In the genomic region with DNA sequence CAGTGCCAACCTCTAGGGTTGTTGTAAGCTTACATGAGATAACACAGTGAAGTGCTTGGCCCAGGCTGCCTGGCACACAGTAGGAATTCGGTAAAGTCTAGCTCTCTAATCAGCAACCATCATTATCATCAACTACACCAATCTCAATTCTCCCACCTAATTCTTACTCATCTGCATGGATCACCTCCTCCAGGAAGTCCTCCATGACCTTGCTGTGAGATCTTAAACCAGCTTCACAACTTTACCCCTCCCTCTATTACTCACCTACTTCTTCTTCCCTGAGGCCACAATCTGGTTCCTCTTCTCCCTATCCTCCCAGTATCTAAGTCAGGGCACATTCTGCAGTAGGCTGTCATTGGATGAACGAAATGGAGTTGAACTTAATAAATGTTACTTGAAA, we compare ENCODE assay signal across 24 cellular contexts.
DNase-seq lines count a peak whose midpoint lies in the region; ATAC-seq, FAIRE-seq and TF ChIP-seq lines count a peak whose summit lies in the region.
"Had no signal": no experiment of that assay in that cellular context is flagged by ENCODE, and none has a peak within 500 bp of the region (broad histone marks: within the 10 kb centered on the region; RNA-seq: fewer than 3 reads in every experiment).

No MANE protein-coding gene starts in this region.

- no peak for TF ChIP-seq CTCF in A549 (IDR thresholded peaks at IDR 0.05)
- no peak for TF ChIP-seq CTCF in mammary epithelial cell (conservative IDR thresholded peaks at IDR 0.05 in 1 of 2, IDR thresholded peaks at IDR 0.05 in 1 of 2; ENCODE audit: extremely low read depth in 1 of 2, insufficient read depth in 1 of 2, low read depth in 1 of 2, low read length in 2 of 2)
- TF ChIP-seq CTCF in keratinocyte (optimal IDR thresholded peaks at IDR 0.05 in 1 of 3, IDR thresholded peaks at IDR 0.05 in 1 of 3, conservative IDR thresholded peaks at IDR 0.05 in 1 of 3; ENCODE audit: extremely low read depth in 1 of 3, insufficient read depth in 2 of 3, low read length in 3 of 3) = no peak
- TF ChIP-seq CTCF in lower leg skin (IDR thresholded peaks at IDR 0.05) = no peak
- no peak for TF ChIP-seq CTCF in testis (IDR thresholded peaks at IDR 0.05)
- no peak for TF ChIP-seq CTCF in mucosa of descending colon (IDR thresholded peaks at IDR 0.05)

- H3K9ac ChIP-seq in mammary epithelial cell (ENCODE audit: insufficient read depth, low read length) (no peak overlapping the region), keratinocyte (ENCODE audit: control insufficient read depth, extremely low read depth, insufficient read depth, low read length) (no peak overlapping the region)

- CTCF ChIA-PET in A549 (lab: Yijun Ruan, JAX) (interaction anchor here (2.1 to 5.6 kb wide), 2 partner anchors 14 to 730 kb away, joined by 4 to 45 read pairs; no protein-coding TSS in a partner anchor), mammary epithelial cell (lab: Charles Lee; ENCODE audit: low non-redundant PET) (no interaction called here)

- H3K4me1 ChIP-seq in A549 = no peaks in the 10 kb centered on the region
- H3K4me1 ChIP-seq in mammary epithelial cell (ENCODE audit: insufficient read depth, low read length) = no peaks in the 10 kb centered on the region
- H3K4me1 ChIP-seq in keratinocyte (ENCODE audit: control insufficient read depth, extremely low read depth, insufficient read depth, low read length) = peaks cover 5% of the 10 kb centered on the region
- no peaks in the 10 kb centered on the region for H3K4me1 ChIP-seq in testis
- H3K4me1 ChIP-seq in mucosa of descending colon (ENCODE audit: low read depth) = no peaks in the 10 kb centered on the region
- H3K4me1 ChIP-seq: Peyer's patch had no signal

- H3K79me2 ChIP-seq in mammary epithelial cell (ENCODE audit: insufficient read depth, low read length) (no peaks in the 10 kb centered on the region), keratinocyte (ENCODE audit: control insufficient read depth, insufficient read depth, low read length) (no peaks in the 10 kb centered on the region)

- TF ChIP-seq POLR2A in A549 (IDR thresholded peaks at IDR 0.05; ENCODE audit: low read length) (no peak), lower leg skin (IDR thresholded peaks at IDR 0.05) (no peak), testis (IDR thresholded peaks at IDR 0.05) (no peak)

- no peak for TF ChIP-seq RAD21 in A549 (conservative IDR thresholded peaks at IDR 0.05 in 1 of 2, IDR thresholded peaks at IDR 0.05 in 1 of 2)

- no peak for TF ChIP-seq EP300 in A549 (IDR thresholded peaks at IDR 0.05)

- H3K4me2 ChIP-seq in A549 (no peak overlapping the region), mammary epithelial cell (ENCODE audit: insufficient read depth, low read depth, low read length) (no peak overlapping the region), keratinocyte (ENCODE audit: control insufficient read depth, extremely low read depth, insufficient read depth, low read depth, low read length) (no peak overlapping the region)

- H3K9me3 ChIP-seq in A549 (no peaks in the 10 kb centered on the region), mammary epithelial cell (replicated peaks; ENCODE audit: insufficient read depth, low read length) (no peaks in the 10 kb centered on the region), keratinocyte (ENCODE audit: control insufficient read depth, low read depth, low read length) (no peaks in the 10 kb centered on the region), testis (no peaks in the 10 kb centered on the region), mucosa of descending colon (no peaks in the 10 kb centered on the region)
- H3K9me3 ChIP-seq: Peyer's patch had no signal

- no peaks in the 10 kb centered on the region for H3K9me1 ChIP-seq in keratinocyte (ENCODE audit: control insufficient read depth, extremely low read depth, insufficient read depth, low read length)

- H4K20me1 ChIP-seq in mammary epithelial cell (ENCODE audit: insufficient read depth, low read length) (no peaks in the 10 kb centered on the region), keratinocyte (ENCODE audit: control insufficient read depth, extremely low read depth, insufficient read depth, low read length) (no peaks in the 10 kb centered on the region)

- POLR2A ChIA-PET in A549 (lab: Yijun Ruan, JAX) = no interaction called here

- H3K27ac ChIP-seq in A549 (no peak overlapping the region), mammary epithelial cell (ENCODE audit: insufficient read depth, low read depth, low read length) (no peak overlapping the region), keratinocyte (ENCODE audit: control insufficient read depth, insufficient read depth, low read length) (no peak overlapping the region), testis (no peak overlapping the region)
- H3K27ac ChIP-seq: Peyer's patch, SK-N-MC had no signal

- BruUV-seq in mammary epithelial cell (replicated peaks; lab: Mats Ljungman, UMichigan) = no TSS peak

- 44% methylated on average over 2 of the region's 2 CpGs for WGBS in A549 (ENCODE audit: missing lambda C conversion rate)
- whole genome bisulfite sequencing in mammary epithelial cell (ENCODE audit: low coverage, missing lambda C conversion rate) = 86% methylated on average over 2 of the region's 2 CpGs
- 73 to 79% methylated on average over 2 of the region's 2 CpGs for WGBS in lower leg skin, 2 donors
- WGBS in testis, 2 donors = 77 to 82% methylated on average over 2 of the region's 2 CpGs

- ATAC-seq in A549 (no peak), mucosa of descending colon (no peak)
- ATAC-seq: GM12878 had no signal

- no peaks in the 10 kb centered on the region for H3K36me3 ChIP-seq in mammary epithelial cell (ENCODE audit: insufficient read depth, low read length)
- no peaks in the 10 kb centered on the region for H3K36me3 ChIP-seq in keratinocyte (ENCODE audit: control insufficient read depth in 2 of 2, extremely low read depth in 1 of 2, insufficient read depth in 2 of 2, low read length in 2 of 2)
- no peaks in the 10 kb centered on the region for H3K36me3 ChIP-seq in testis (ENCODE audit: low read depth, missing control alignments)
- H3K36me3 ChIP-seq in mucosa of descending colon (ENCODE audit: low read depth) = no peaks in the 10 kb centered on the region
- H3K36me3 ChIP-seq: Peyer's patch had no signal

- no peak overlapping the region for H2AFZ ChIP-seq in mammary epithelial cell (ENCODE audit: low read depth, low read length)
- H2AFZ ChIP-seq in keratinocyte (ENCODE audit: control insufficient read depth, low read length) = no peak overlapping the region

- no peak for FAIRE-seq in A549 (lab: Jason Lieb, UNC)
- FAIRE-seq in keratinocyte (lab: Jason Lieb, UNC) = peak; percentile 48
- FAIRE-seq: A204.1, GM12878 had no signal

- in situ Hi-C loops in mammary epithelial cell (cut with MboI; ENCODE audit: low sequenced_read_pairs in 2 of 2) = no loop called here

- no peaks in the 10 kb centered on the region for H3K27me3 ChIP-seq in mammary epithelial cell (ENCODE audit: insufficient read depth, low read length)
- H3K27me3 ChIP-seq in keratinocyte (ENCODE audit: control insufficient read depth, extremely low read depth, insufficient read depth, low read length) = no peaks in the 10 kb centered on the region
- no peaks in the 10 kb centered on the region for H3K27me3 ChIP-seq in testis
- H3K27me3 ChIP-seq: Peyer's patch had no signal

- dilution Hi-C loops in mammary epithelial cell (cut with HindIII; ENCODE audit: low sequenced_read_pairs) = no loop called here
- dilution Hi-C loops in keratinocyte (cut with MboI; ENCODE audit: extremely low pct_ligation_motif_present, low sequenced_read_pairs) = no loop called here

- DNase-seq in A549 (ENCODE audit: low read depth in 1 of 2, low spot score in 1 of 2) = no peak
- peak; percentile 19 for DNase-seq in HPDE6-E6E7 (ENCODE audit: extremely low spot score)
- peak; percentile 56 for DNase-seq in mammary epithelial cell
- peak; percentile 32 for DNase-seq in keratinocyte (ENCODE audit: low read depth, low spot score)
- DNase-seq in lower leg skin (ENCODE audit: low spot score in 2 of 2) = no peak
- DNase-seq in globus pallidus (ENCODE audit: low spot score) = no peak
- no peak for DNase-seq in testis
- DNase-seq in mucosa of descending colon = no peak
- DNase-seq: DMS79, H7, HFFc6, KG1, MV-4-11, NCI-H1694, NCI-H2081, NCI-H2171, NCI-H345, NCI-H524 treated with DMSO at 0.1 percent for 48 hours, NCI-H82, Peyer's patch, Right ventricle myocardium superior had no signal

- intact Hi-C loops in mammary epithelial cell (cut with micrococcal nuclease) (no loop called here), lower leg skin (cut with DNase I; ENCODE audit: low total_unique reads) (no loop called here), testis (cut with DNase I; ENCODE audit: low total_unique reads) (no loop called here), mucosa of descending colon (cut with DNase I, micrococcal nuclease) (no loop called here)

- no peak overlapping the region for H3K4me3 ChIP-seq in A549
- no peak overlapping the region for H3K4me3 ChIP-seq in mammary epithelial cell (replicated peaks in 1 of 3; ENCODE audit: insufficient read depth in 1 of 3, low read depth in 2 of 3, low read length in 3 of 3)
- H3K4me3 ChIP-seq in keratinocyte (ENCODE audit: control insufficient read depth in 2 of 3, extremely low read depth in 1 of 3, insufficient read depth in 2 of 3, low read depth in 1 of 3, low read length in 3 of 3) = no peak overlapping the region
- no peak overlapping the region for H3K4me3 ChIP-seq in lower leg skin (ENCODE audit: low read depth, poor library complexity, severe bottlenecking)
- H3K4me3 ChIP-seq in testis = no peak overlapping the region
- no peak overlapping the region for H3K4me3 ChIP-seq in mucosa of descending colon
- H3K4me3 ChIP-seq: GM12878, Peyer's patch, SK-N-MC had no signal

TF ChIP-seq in A549, 52 proteins besides CTCF, POLR2A, EP300 and RAD21:
- TF ChIP-seq KDM5A (IDR thresholded peaks at IDR 0.05) = no peak
- peak; percentile 84 for TF ChIP-seq ZFP36 (IDR thresholded peaks at IDR 0.05; ENCODE audit: borderline replicate concordance, partially characterized antibody)
- no peak for TF ChIP-seq HOXA7 (CRISPR knock-in tag; IDR thresholded peaks at IDR 0.05)
- no peak for TF ChIP-seq RFX5 (IDR thresholded peaks at IDR 0.05)
- TF ChIP-seq CHD2 (IDR thresholded peaks at IDR 0.05; ENCODE audit: low read length, partially characterized antibody) = no peak

Comparison
In these comparisons a context has a peak if more than half of its experiments do, and no peak if none do; other contexts are left out.
1. DNase-seq: peak in HPDE6-E6E7 (single experiment), mammary epithelial cell (single experiment) and keratinocyte (single experiment); none in A549 (0 of 2), lower leg skin (0 of 2), globus pallidus (single experiment), testis (single experiment) and mucosa of descending colon (0 of 3).